In genomic region chr7:130917669-130918128, GRCh38 we compare ENCODE assay signal across 10 cellular contexts.
DNase-seq lines count a peak whose midpoint lies in the region; ATAC-seq and TF ChIP-seq lines count a peak whose summit lies in the region.
"Had no signal": no experiment of that assay in that cellular context is flagged by ENCODE, and none has a peak within 500 bp of the region (broad histone marks: within the 10 kb centered on the region; RNA-seq: fewer than 3 reads in every experiment).

No MANE protein-coding gene starts in this region.

- peaks cover 96% of the 10 kb centered on the region for H3K4me1 Mint-ChIP-seq in activated T-cell treated with anti-CD3 and anti-CD28 coated beads, Interleukin-2, amount 50 U/mL, for 24 hours (ENCODE audit: low read depth)
- H3K4me1 Mint-ChIP-seq in activated CD4-positive, alpha-beta memory T cell treated with anti-CD3 and anti-CD28 coated beads, Interleukin-2, amount 10 ng/mL, durations not matched to agents 7 days and 5 days = peaks cover 93% of the 10 kb centered on the region

- no peaks in the 10 kb centered on the region for H3K27me3 ChIP-seq in foreskin keratinocyte
- H3K27me3 ChIP-seq: BLaER1 had no signal

- CTCF ChIA-PET in activated CD4-positive, alpha-beta memory T cell treated with anti-CD3 and anti-CD28 coated beads, Interleukin-2, amount 10 ng/mL, durations not matched to agents 7 days and 5 days (lab: Charles Lee) = interaction anchor here (0.8 to 1.2 kb wide), 2 partner anchors 12 to 43 kb away, joined by 3 to 4 read pairs; no protein-coding TSS in a partner anchor

- no peak for TF ChIP-seq CTCF in foreskin keratinocyte (conservative IDR thresholded peaks at IDR 0.05)

- H3K4me1 ChIP-seq in foreskin keratinocyte = peaks cover 42% of the 10 kb centered on the region

- H3K27ac Mint-ChIP-seq in activated T-cell treated with anti-CD3 and anti-CD28 coated beads, Interleukin-2, amount 50 U/mL, for 24 hours = peak overlapping the region; percentile 99
- H3K27ac Mint-ChIP-seq in activated CD4-positive, alpha-beta memory T cell treated with anti-CD3 and anti-CD28 coated beads, Interleukin-2, amount 10 ng/mL, durations not matched to agents 7 days and 5 days = peak overlapping the region; percentile 63

- H3K27me3 Mint-ChIP-seq in activated T-cell treated with anti-CD3 and anti-CD28 coated beads, Interleukin-2, amount 50 U/mL, for 24 hours = no peaks in the 10 kb centered on the region
- no peaks in the 10 kb centered on the region for H3K27me3 Mint-ChIP-seq in activated CD4-positive, alpha-beta memory T cell treated with anti-CD3 and anti-CD28 coated beads, Interleukin-2, amount 10 ng/mL, durations not matched to agents 7 days and 5 days

- H3K9me3 Mint-ChIP-seq in activated T-cell treated with anti-CD3 and anti-CD28 coated beads, Interleukin-2, amount 50 U/mL, for 24 hours = no peaks in the 10 kb centered on the region
- no peaks in the 10 kb centered on the region for H3K9me3 Mint-ChIP-seq in activated CD4-positive, alpha-beta memory T cell treated with anti-CD3 and anti-CD28 coated beads, Interleukin-2, amount 10 ng/mL, durations not matched to agents 7 days and 5 days

- DNase-seq in activated T-cell treated with anti-CD3 and anti-CD28 coated beads, Interleukin-2, amount 50 U/mL, for 24 hours = no peak
- DNase-seq in activated T-cell treated with anti-CD3 and anti-CD28 coated beads for 4 hours (no peak), foreskin keratinocyte (peak in 1 of 2 donors; percentile 74), NCI-H510A (lab: John Stamatoyannopoulos, UW) (no peak)
- DNase-seq in activated CD4-positive, alpha-beta memory T cell treated with anti-CD3 and anti-CD28 coated beads, Interleukin-2, amount 10 ng/mL, durations not matched to agents 7 days and 5 days = no peak
- DNase-seq: NCI-H748 treated with DMSO at 0.1 percent for 48 hours had no signal

- H3K4me3 Mint-ChIP-seq in activated T-cell treated with anti-CD3 and anti-CD28 coated beads, Interleukin-2, amount 50 U/mL, for 24 hours = peak overlapping the region; percentile 89
- H3K4me3 Mint-ChIP-seq in activated CD4-positive, alpha-beta memory T cell treated with anti-CD3 and anti-CD28 coated beads, Interleukin-2, amount 10 ng/mL, durations not matched to agents 7 days and 5 days = no peak overlapping the region

- POLR2A ChIA-PET in activated CD4-positive, alpha-beta memory T cell treated with anti-CD3 and anti-CD28 coated beads, Interleukin-2, amount 10 ng/mL, durations not matched to agents 7 days and 5 days (lab: Charles Lee) = interaction anchor here (0.7 to 1.0 kb wide), 2 partner anchors 62 to 65 kb away, joined by 3 to 4 read pairs; no protein-coding TSS in a partner anchor

- ATAC-seq in foreskin keratinocyte (peak; percentile 28), HG03378 (IDR thresholded peaks at IDR 0.05; ENCODE audit: unreplicated experiment) (no peak), GM19328 (IDR thresholded peaks at IDR 0.05; ENCODE audit: unreplicated experiment) (no peak)

- H3K36me3 Mint-ChIP-seq in activated T-cell treated with anti-CD3 and anti-CD28 coated beads, Interleukin-2, amount 50 U/mL, for 24 hours (ENCODE audit: low read depth) = peaks cover 97% of the 10 kb centered on the region
- H3K36me3 Mint-ChIP-seq in activated CD4-positive, alpha-beta memory T cell treated with anti-CD3 and anti-CD28 coated beads, Interleukin-2, amount 10 ng/mL, durations not matched to agents 7 days and 5 days (ENCODE audit: low read depth) = peaks cover 72% of the 10 kb centered on the region

- H3K27ac ChIP-seq in foreskin keratinocyte = peak overlapping the region; percentile 51
- peak overlapping the region; percentile 31 for H3K27ac ChIP-seq in temporal lobe (ENCODE audit: low read depth, low read length)
- H3K27ac ChIP-seq: BLaER1 had no signal
